In genomic region chr7:100801833-100802568, GRCh38 we compare ENCODE assay signal across 8 cellular contexts. TPM values are rescaled to one million over a fixed set of nuclear protein-coding genes. Genes with fewer than 3 reads are reported as not detected.
DNase-seq lines count a peak whose midpoint lies in the region; ATAC-seq and TF ChIP-seq lines count a peak whose summit lies in the region.

No MANE protein-coding gene starts in this region.

- peak overlapping the region; percentile 28 for H3K27ac ChIP-seq in IMR-90 (ENCODE audit: insufficient read depth, low read length)

- peak overlapping the region; percentile 64 for H3K4ac ChIP-seq in IMR-90 (ENCODE audit: low read depth, low read length)

- no peak overlapping the region for H3K4me3 ChIP-seq in IMR-90 (ENCODE audit: insufficient read depth, low read depth, low read length)

- no peaks in the 10 kb centered on the region for H3K9me3 ChIP-seq in IMR-90 (ENCODE audit: control insufficient read depth, insufficient read depth, low read length)

- H3K18ac ChIP-seq in IMR-90 (ENCODE audit: low read depth, low read length), result no peak overlapping the region

- H2AK5ac ChIP-seq in IMR-90 (ENCODE audit: low read depth, low read length), result peak overlapping the region; percentile 76

- H2BK15ac ChIP-seq in IMR-90 (ENCODE audit: low read depth, low read length), result no peak overlapping the region

- peak overlapping the region; percentile 52 for H4K91ac ChIP-seq in IMR-90 (ENCODE audit: insufficient read depth, low read depth, low read length)

- no peak overlapping the region for H3K56ac ChIP-seq in IMR-90 (ENCODE audit: extremely low read depth, insufficient read depth, low read length)

- ATAC-seq in IMR-90 (ENCODE audit: low read depth) (peak; percentile 76), GM19463 (IDR thresholded peaks at IDR 0.05; ENCODE audit: unreplicated experiment) (no peak), GM18909 (IDR thresholded peaks at IDR 0.05; ENCODE audit: poor library complexity, unreplicated experiment) (no peak), GM18873 (IDR thresholded peaks at IDR 0.05; ENCODE audit: low FRiP score, unreplicated experiment) (no peak)

- no peak overlapping the region for H4K5ac ChIP-seq in IMR-90 (ENCODE audit: low read depth, low read length)

- POLR2A ChIA-PET in IMR-90 (lab: Charles Lee; ENCODE audit: unreplicated experiment), result interaction anchor here (0.6 kb wide), 1 partner anchor 20 kb away, joined by 10 read pairs; no protein-coding TSS in a partner anchor

- no peaks in the 10 kb centered on the region for H3K27me3 ChIP-seq in IMR-90 (ENCODE audit: control insufficient read depth, insufficient read depth, low read length)

- H2BK20ac ChIP-seq in IMR-90 (ENCODE audit: low read depth, low read length), result no peak overlapping the region

- peak overlapping the region in 1 of 2 experiments; percentile 67; a peak in 1 of 4 replicates for H4K8ac ChIP-seq in IMR-90 (ENCODE audit: low read depth in 2 of 2, low read length in 2 of 2)

- H3K9ac ChIP-seq in IMR-90 (ENCODE audit: low read depth, low read length), result no peak overlapping the region

- WGBS in IMR-90 (ENCODE audit: extremely low coverage in 2 of 2, insufficient read length in 1 of 2), 2 experiments, result 16% methylated on average over 5 of the region's 18 CpGs; no CpG with 5 or more reads in 1 of the 2 experiments

- no peak overlapping the region for H3K4me2 ChIP-seq in IMR-90 (ENCODE audit: low read depth, low read length)

- CTCF ChIA-PET in IMR-90 (lab: Yijun Ruan, JAX), result interaction anchor here (0.6 to 3.4 kb wide), 2 partner anchors 50 to 433 kb away, joined by 5 to 21 read pairs; partner anchors contain the start of gene SLC12A9

- H3K79me1 ChIP-seq in IMR-90 (ENCODE audit: low read depth in 1 of 2, low read length in 2 of 2), result peaks cover 0 to 12% of the 10 kb centered on the region in 2 experiments; a peak in 1 of 4 replicates

- TF ChIP-seq CTCF in AG09319 (IDR thresholded peaks at IDR 0.05; ENCODE audit: low read depth, low read length) (no peak), IMR-90 (conservative IDR thresholded peaks at IDR 0.05; ENCODE audit: low read depth, low read length) (no peak)

- peaks cover 18% of the 10 kb centered on the region for H3K4me1 ChIP-seq in IMR-90 (ENCODE audit: control insufficient read depth, insufficient read depth, low read length)

- TF ChIP-seq POLR2A in IMR-90 (IDR thresholded peaks at IDR 0.05; ENCODE audit: low read depth, low read length), result no peak

- DNase-seq in AG09319 (ENCODE audit: extremely low read depth, low read depth), result peak; percentile 84
- DNase-seq in IMR-90, result peak; percentile 87
- peak; percentile 77 for DNase-seq in amniotic epithelial cell (ENCODE audit: low read depth)
- peak; percentile 35 for DNase-seq in left kidney (ENCODE audit: low read depth, low spot score)
- DNase-seq in activated naive CD4-positive, alpha-beta T cell treated with Interleukin-2 at 50 U/mL for 16 hours, result no peak

- dilution Hi-C loops in IMR-90 (cut with HindIII; ENCODE audit: low sequenced_read_pairs, unreplicated experiment), result no loop called here

- no TSS peak for BruUV-seq in IMR-90 (replicated peaks; lab: Mats Ljungman, UMichigan)

- peak overlapping the region; percentile 77 for H2AFZ ChIP-seq in IMR-90 (replicated peaks; ENCODE audit: low read length, poor library complexity)

- in situ Hi-C loops in IMR-90 (cut with MboI; ENCODE audit: low sequenced_read_pairs), result no loop called here

- no peak overlapping the region for H3K23ac ChIP-seq in IMR-90 (ENCODE audit: low read depth, low read length)

- H2AK9ac ChIP-seq in IMR-90 (replicated peaks; ENCODE audit: low read depth, low read length, poor library complexity), result peak overlapping the region; percentile 47

- H2BK120ac ChIP-seq in IMR-90 (ENCODE audit: low read depth, low read length), result no peak overlapping the region

- no peak overlapping the region for H3K14ac ChIP-seq in IMR-90 (replicated peaks; ENCODE audit: low read depth, low read length)

- TF ChIP-seq RAD21 in IMR-90 (IDR thresholded peaks at IDR 0.05; ENCODE audit: low read length), result no peak

- peaks cover 33% of the 10 kb centered on the region for H3K36me3 ChIP-seq in IMR-90 (ENCODE audit: control insufficient read depth, insufficient read depth, low read length)

- H2BK5ac ChIP-seq in IMR-90 (ENCODE audit: low read depth, low read length, poor library complexity, severe bottlenecking), result peak overlapping the region; percentile 11

- H3K9me1 ChIP-seq in IMR-90 (ENCODE audit: insufficient read depth, low read length), result no peaks in the 10 kb centered on the region

- peaks cover 12% of the 10 kb centered on the region; the same call in 1 of the 2 replicates for H4K20me1 ChIP-seq in IMR-90 (ENCODE audit: insufficient read depth, low read length)

- intact Hi-C loops in IMR-90 (cut with micrococcal nuclease), result loop anchor here (2.0 to 5.0 kb wide), 4 partner anchors 35 to 97 kb away; partner anchors contain the start of gene SLC12A9

TF ChIP-seq in IMR-90, 13 proteins besides CTCF, POLR2A, EP300 and RAD21:
- TF ChIP-seq FOS (IDR thresholded peaks at IDR 0.05; ENCODE audit: low read depth, low read length), result 0 out of 2 replicates have a peak, but pooled peaks have one; percentile 50
- no peak; the same call in 1 of the 2 replicates for TF ChIP-seq BHLHE40 (IDR thresholded peaks at IDR 0.05; ENCODE audit: low read depth, low read length)
- TF ChIP-seq MAZ (IDR thresholded peaks at IDR 0.05; ENCODE audit: borderline replicate concordance, low read depth, low read length), result peak; percentile 98
- TF ChIP-seq SMC3 (IDR thresholded peaks at IDR 0.05; ENCODE audit: low read depth, low read length), result no peak
- no peak for TF ChIP-seq NFE2L2 (IDR thresholded peaks at IDR 0.05; ENCODE audit: low read depth, low read length)
- TF ChIP-seq RFX5 (IDR thresholded peaks at IDR 0.05; ENCODE audit: low read depth, low read length), result no peak; the same call in 1 of the 2 replicates
- TF ChIP-seq CHD1 (IDR thresholded peaks at IDR 0.05; ENCODE audit: low read depth, low read length), result no peak
- TF ChIP-seq RCOR1 (IDR thresholded peaks at IDR 0.05; ENCODE audit: insufficient replicate concordance, low read length), result peak; percentile 82
- TF ChIP-seq CEBPB (IDR thresholded peaks at IDR 0.05; ENCODE audit: low read depth, low read length), result no peak
- TF ChIP-seq USF2 (IDR thresholded peaks at IDR 0.05; ENCODE audit: low read depth, low read length), result no peak
- no peak for TF ChIP-seq ELK1 (IDR thresholded peaks at IDR 0.05; ENCODE audit: borderline replicate concordance, low read depth, low read length)
- TF ChIP-seq MAFK (IDR thresholded peaks at IDR 0.05; ENCODE audit: low read depth, low read length), result no peak
- TF ChIP-seq MXI1 (IDR thresholded peaks at IDR 0.05; ENCODE audit: borderline replicate concordance, low read depth, low read length), result no peak

RNA-seq across cellular contexts. Expression of gene EPHB4, which starts 25.3 kb away (rescaled TPM):
- total RNA-seq in IMR-90 (2012; rRNA removed), result 35.0 and 36.4 TPM in 2 replicates
- polyA plus RNA-seq in IMR-90 (2012; rRNA removed), result 34.5 and 35.0 TPM in 2 replicates
- polyA plus RNA-seq in IMR-90 (2012; cell fraction: cytosol; rRNA removed), result 21.0 and 41.2 TPM in 2 replicates
- 49.9 and 59.2 TPM in 2 replicates for polyA plus RNA-seq in IMR-90 (2012; cell fraction: nucleus; rRNA removed; ENCODE audit: low replicate concordance)

RNA-seq across cellular contexts. Expression of gene SLC12A9, which starts 50.5 kb away (rescaled TPM):
- 3.3 and 4.5 TPM in 2 replicates for total RNA-seq in IMR-90 (2012; rRNA removed)
- 16.2 and 17.7 TPM in 2 replicates for polyA plus RNA-seq in IMR-90 (2012; rRNA removed)
- 11.9 and 20.8 TPM in 2 replicates for polyA plus RNA-seq in IMR-90 (2012; cell fraction: cytosol; rRNA removed)
- polyA plus RNA-seq in IMR-90 (2012; cell fraction: nucleus; rRNA removed; ENCODE audit: low replicate concordance), result 49.4 and 99.1 TPM in 2 replicates
